9 cellular contexts compared by ENCODE assay signal in the genomic region with DNA sequence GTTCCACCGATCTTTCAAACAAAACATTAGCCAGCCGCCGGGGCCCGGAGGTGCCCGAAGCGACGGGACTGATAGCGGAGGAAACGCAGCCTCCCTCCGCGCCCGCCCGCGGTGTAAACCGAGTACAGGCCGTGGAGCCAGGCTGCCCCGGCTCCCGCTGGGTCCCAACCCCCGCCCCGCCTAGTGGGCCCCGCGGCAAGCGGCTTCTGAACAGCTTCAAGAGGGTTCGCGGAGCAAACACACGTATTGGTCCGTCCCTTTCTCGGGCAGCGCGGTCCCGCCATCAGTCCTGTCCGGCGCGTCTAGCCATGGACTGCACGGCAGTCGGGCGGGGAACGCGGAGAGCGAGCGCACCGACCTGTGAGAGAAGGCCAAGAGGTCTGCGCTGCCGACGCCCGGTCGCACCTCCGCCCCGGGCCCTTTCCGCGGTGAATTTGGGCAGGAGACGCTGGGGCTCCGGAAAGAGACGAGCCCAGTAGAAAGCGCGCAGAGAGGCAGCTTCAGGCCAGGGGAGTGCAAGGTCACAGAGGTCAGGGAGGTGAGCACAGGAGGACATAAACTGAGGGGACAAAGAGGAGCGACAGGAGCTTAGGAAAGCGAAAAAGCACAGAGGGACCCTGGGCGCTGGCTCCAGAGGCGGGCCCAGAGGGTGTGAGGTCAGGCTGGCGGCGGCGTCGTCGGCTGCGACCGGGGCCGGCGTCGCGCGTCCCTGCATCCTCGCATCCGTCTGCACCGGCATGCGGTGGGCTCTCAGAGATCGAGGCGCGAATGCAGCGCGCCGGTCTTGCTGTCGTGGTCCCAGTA. TPM values are rescaled to one million over a fixed set of nuclear protein-coding genes. Genes with fewer than 3 reads are reported as not detected.
DNase-seq lines count a peak whose midpoint lies in the region; ATAC-seq and TF ChIP-seq lines count a peak whose summit lies in the region.
"Had no signal": no experiment of that assay in that cellular context is flagged by ENCODE, and none has a peak within 500 bp of the region (broad histone marks: within the 10 kb centered on the region; RNA-seq: fewer than 3 reads in every experiment).

No MANE protein-coding gene starts in this region.

- no TSS peak for BruUV-seq in MCF 10A (replicated peaks; lab: Mats Ljungman, UMichigan)

- peaks cover 0 to 5% (median 1%) of the 10 kb centered on the region in 3 donors for H3K9me3 Mint-ChIP-seq in IgD-negative memory B cell
- H3K9me3 Mint-ChIP-seq in MCF 10A (ENCODE audit: unreplicated experiment) = no peaks in the 10 kb centered on the region
- H3K9me3 Mint-ChIP-seq in mesothelial cell of epicardium = no peaks in the 10 kb centered on the region

- intact Hi-C loops in MCF 10A (cut with micrococcal nuclease) = no loop called here

- H3K4me3 Mint-ChIP-seq in IgD-negative memory B cell (peak overlapping the region; percentile 72 to 95 (median 76)), MCF 10A (ENCODE audit: unreplicated experiment) (peak overlapping the region; percentile 24), mesothelial cell of epicardium (peak overlapping the region; percentile 59)

- H3K4me3 ChIP-seq in AG04449 (ENCODE audit: low read depth, low read length) = peak overlapping the region; percentile 64

- CTCF ChIA-PET in AG04449 (lab: Yijun Ruan, JAX) (interaction anchor here (0.8 to 5.5 kb wide), 9 partner anchors 8 to 351 kb away, joined by 3 to 29 read pairs (median 10); a partner anchor contains a TSS), MCF 10A (lab: Yijun Ruan, JAX) (interaction anchor here (0.6 to 0.7 kb wide), 2 partner anchors 41 to 160 kb away, joined by 3 to 4 read pairs; no protein-coding TSS in a partner anchor)

- POLR2A ChIA-PET in AG04449 (lab: Yijun Ruan, JAX) = no interaction called here
- POLR2A ChIA-PET in MCF 10A (lab: Yijun Ruan, JAX) = no interaction called here

- peaks cover 1% of the 10 kb centered on the region for H3K36me3 Mint-ChIP-seq in IgD-negative memory B cell
- H3K36me3 Mint-ChIP-seq in MCF 10A (ENCODE audit: insufficient read depth, unreplicated experiment) = no peaks in the 10 kb centered on the region
- no peaks in the 10 kb centered on the region for H3K36me3 Mint-ChIP-seq in mesothelial cell of epicardium

- peaks cover 12 to 32% (median 14%) of the 10 kb centered on the region in 3 donors for H3K4me1 Mint-ChIP-seq in IgD-negative memory B cell
- no peaks in the 10 kb centered on the region for H3K4me1 Mint-ChIP-seq in MCF 10A (ENCODE audit: insufficient read depth, unreplicated experiment)
- H3K4me1 Mint-ChIP-seq in mesothelial cell of epicardium = peaks cover 15% of the 10 kb centered on the region

- no peak for ATAC-seq in HG02588 (IDR thresholded peaks at IDR 0.05; ENCODE audit: unreplicated experiment)

- no peak for TF ChIP-seq CTCF in AG04449 (IDR thresholded peaks at IDR 0.05; ENCODE audit: insufficient read depth, low read length, missing control alignments)
- TF ChIP-seq CTCF in MCF 10A (IDR thresholded peaks at IDR 0.05; ENCODE audit: unreplicated experiment) = no peak
- TF ChIP-seq CTCF in mesothelial cell of epicardium (IDR thresholded peaks at IDR 0.05; ENCODE audit: unreplicated experiment) = no peak

- DNase-seq in AG04449 (ENCODE audit: low read depth, low spot score) (no peak), MCF 10A (ENCODE audit: unreplicated experiment) (no peak), mesothelial cell of epicardium (ENCODE audit: low spot score in 2 of 2, unreplicated experiment in 2 of 2) (no peak), hepatic stellate cell (ENCODE audit: low spot score) (no peak), HCEC 1CT (no peak)
- DNase-seq in activated CD4-positive, CD25-positive, alpha-beta regulatory T cell (lab: John Stamatoyannopoulos, UW) = no peak

- H3K27ac Mint-ChIP-seq in IgD-negative memory B cell (peak overlapping the region in 2 of 3 donors; percentile 64 to 73), MCF 10A (ENCODE audit: low read depth, unreplicated experiment) (no peak overlapping the region), mesothelial cell of epicardium (no peak overlapping the region)

- H3K27me3 Mint-ChIP-seq in IgD-negative memory B cell (peaks cover 77% of the 10 kb centered on the region), MCF 10A (ENCODE audit: insufficient read depth, unreplicated experiment) (peaks cover 40% of the 10 kb centered on the region), mesothelial cell of epicardium (ENCODE audit: low read depth) (peaks cover 94% of the 10 kb centered on the region)

RNA-seq across cellular contexts. Expression of a gene that starts 1.9 kb away (rescaled TPM):
- polyA plus RNA-seq in IgD-negative memory B cell = not detected
- total RNA-seq in MCF 10A (2022) (0.17 and 0.30 TPM in 2 replicates), mesothelial cell of epicardium (not detected in 3 replicates)

RNA-seq across cellular contexts. Expression of a gene that starts 2.0 kb away (rescaled TPM):
- polyA plus RNA-seq in IgD-negative memory B cell = not detected
- total RNA-seq in MCF 10A (2022) (0.14 and 0.20 TPM in 2 replicates), mesothelial cell of epicardium (not detected in 3 replicates)
- total RNA-seq: left lobe of liver had no signal

Comparison
In these comparisons a context has a peak if more than half of its experiments do, and no peak if none do; other contexts are left out.
1. H3K27ac Mint-ChIP-seq: peak in IgD-negative memory B cell (2 of 3); none in MCF 10A (single experiment) and mesothelial cell of epicardium (single experiment).
2. H3K4me3 Mint-ChIP-seq: peak in every context shown above with its lines; median percentile 76 in IgD-negative memory B cell; 59 in mesothelial cell of epicardium; 24 in MCF 10A.